In genomic region chr3:172561894-172562664, GRCh38 we compare ENCODE assay signal across 1 cellular context.
TF ChIP-seq lines count a peak whose summit lies in the region.

No MANE protein-coding gene starts in this region.

TF ChIP-seq in SK-N-SH, 30 proteins besides CTCF, POLR2A, EP300 and RAD21 (continued from another document):
- TF ChIP-seq ELF1 (IDR thresholded peaks at IDR 0.05): no peak
- no peak for TF ChIP-seq MEF2A (IDR thresholded peaks at IDR 0.05; ENCODE audit: borderline replicate concordance, low read depth)
